16 cellular contexts compared by ENCODE assay signal in the genomic region with DNA sequence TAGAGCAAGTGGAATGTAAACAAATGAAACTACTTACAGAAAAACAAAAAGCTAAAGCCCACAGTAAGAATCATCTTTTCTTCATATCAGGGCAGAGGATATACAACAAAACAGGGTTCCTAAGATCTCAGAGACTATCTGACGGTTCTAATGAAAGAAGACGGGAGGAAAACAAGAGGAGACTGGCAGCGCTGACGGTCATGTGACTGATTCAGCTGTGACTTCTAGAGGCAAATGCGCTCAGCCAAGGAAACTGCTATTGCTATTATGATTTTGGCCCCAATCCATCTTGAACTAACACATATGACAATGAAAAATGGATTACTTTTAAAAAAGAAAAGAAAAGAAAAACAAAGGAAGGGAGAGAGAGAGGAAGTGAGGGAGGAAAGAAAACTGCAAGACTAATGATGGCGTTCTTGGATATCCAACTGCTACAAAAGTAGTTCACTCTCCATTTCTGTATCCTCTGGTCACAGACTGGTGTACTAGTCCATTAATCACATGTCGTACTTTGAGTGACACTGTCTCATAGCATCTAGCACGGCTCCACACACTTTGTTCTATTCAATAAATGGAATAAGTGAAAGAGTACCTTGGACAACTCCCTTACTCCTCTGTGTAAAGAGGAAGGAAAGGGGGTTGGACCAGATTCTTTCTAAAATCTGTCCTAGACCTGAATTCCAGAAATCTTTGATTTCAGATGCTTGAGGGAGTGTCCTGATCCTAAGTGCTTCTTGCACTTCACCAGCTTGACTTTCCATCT.
A peak's percentile ranks its signal among the peaks of the same experiment; 100 is the strongest.
DNase-seq lines count a peak whose midpoint lies in the region; ATAC-seq and TF ChIP-seq lines count a peak whose summit lies in the region.
"Had no signal": no experiment of that assay in that cellular context is flagged by ENCODE, and none has a peak within 500 bp of the region (broad histone marks: within the 10 kb centered on the region; RNA-seq: fewer than 3 reads in every experiment).

No MANE protein-coding gene starts in this region.

- H3K27me3 ChIP-seq in tibial artery, result no peaks in the 10 kb centered on the region
- H3K27me3 ChIP-seq: neural progenitor cell had no signal

- no peaks in the 10 kb centered on the region for H3K4me1 Mint-ChIP-seq in activated CD4-positive, alpha-beta T cell treated with anti-CD3 and anti-CD28 coated beads for 36 hours
- peaks cover 64% of the 10 kb centered on the region for H3K4me1 Mint-ChIP-seq in stimulated activated memory B cell treated with anti-CD40 and anti-IgM and Interleukin-4, amounts not matched to agents 10 μg/mL and 1 μg/mL and 100 μg/mL, for 72 hours
- H3K4me1 Mint-ChIP-seq: T-helper 17 cell had no signal

- H3K9me3 ChIP-seq in tibial artery, result no peaks in the 10 kb centered on the region

- H3K9me3 Mint-ChIP-seq in activated CD4-positive, alpha-beta T cell treated with anti-CD3 and anti-CD28 coated beads for 36 hours (ENCODE audit: low read depth), result no peaks in the 10 kb centered on the region
- no peaks in the 10 kb centered on the region for H3K9me3 Mint-ChIP-seq in stimulated activated memory B cell treated with anti-CD40 and anti-IgM and Interleukin-4, amounts not matched to agents 10 μg/mL and 1 μg/mL and 100 μg/mL, for 72 hours
- H3K9me3 Mint-ChIP-seq: neural progenitor cell had no signal

- H3K27ac Mint-ChIP-seq in activated CD4-positive, alpha-beta T cell treated with anti-CD3 and anti-CD28 coated beads for 36 hours, result no peak overlapping the region
- peak overlapping the region; percentile 49 for H3K27ac Mint-ChIP-seq in stimulated activated memory B cell treated with anti-CD40 and anti-IgM and Interleukin-4, amounts not matched to agents 10 μg/mL and 1 μg/mL and 100 μg/mL, for 72 hours
- H3K27ac Mint-ChIP-seq: T-helper 17 cell had no signal

- H3K36me3 ChIP-seq in tibial artery, result no peaks in the 10 kb centered on the region
- H3K36me3 ChIP-seq: neural progenitor cell had no signal

- POLR2A ChIA-PET in activated CD4-positive, alpha-beta T cell treated with anti-CD3 and anti-CD28 coated beads for 36 hours (lab: Charles Lee), result no interaction called here

- H3K4me3 ChIP-seq in tibial artery, result no peak overlapping the region
- H3K4me3 ChIP-seq: neural progenitor cell had no signal

- DNase-seq in activated CD4-positive, alpha-beta T cell treated with anti-CD3 and anti-CD28 coated beads for 36 hours, result no peak
- no peak for DNase-seq in activated CD4-positive, alpha-beta T cell treated with anti-CD3 and anti-CD28 coated beads for 4 hours
- DNase-seq in NCI-H446 treated with DMSO at 0.1 percent for 48 hours (lab: John Stamatoyannopoulos, UW) (peak; percentile 32), cerebellum (ENCODE audit: low spot score) (peak; percentile 43), tibial artery (no peak), left lobe of liver (ENCODE audit: low spot score) (no peak)
- DNase-seq: activated CD4-positive, alpha-beta T cell treated with anti-CD3 and anti-CD28 coated beads, Interleukin-2, amount 50 U/mL, for 1 hour; activated effector memory CD4-positive, alpha-beta T cell treated with Interleukin-2 at 50 U/mL for 16 hours; COR-L47; GDM1; stimulated activated CD4-positive, alpha-beta T cell treated with anti-CD3 and anti-CD28 coated beads, Interleukin-4, amount 100 ng/mL, for 1 hour; T-helper 17 cell had no signal

- H3K27me3 Mint-ChIP-seq in activated CD4-positive, alpha-beta T cell treated with anti-CD3 and anti-CD28 coated beads for 36 hours, result no peaks in the 10 kb centered on the region
- no peaks in the 10 kb centered on the region for H3K27me3 Mint-ChIP-seq in stimulated activated memory B cell treated with anti-CD40 and anti-IgM and Interleukin-4, amounts not matched to agents 10 μg/mL and 1 μg/mL and 100 μg/mL, for 72 hours
- H3K27me3 Mint-ChIP-seq: T-helper 17 cell had no signal

- peak overlapping the region; percentile 12 for H3K4me3 Mint-ChIP-seq in activated CD4-positive, alpha-beta T cell treated with anti-CD3 and anti-CD28 coated beads for 36 hours
- peak overlapping the region; percentile 24 for H3K4me3 Mint-ChIP-seq in stimulated activated memory B cell treated with anti-CD40 and anti-IgM and Interleukin-4, amounts not matched to agents 10 μg/mL and 1 μg/mL and 100 μg/mL, for 72 hours
- H3K4me3 Mint-ChIP-seq: neural progenitor cell, T-helper 17 cell had no signal

- peaks cover 0 to 17% (median 7%) of the 10 kb centered on the region in 4 donors for H3K4me1 ChIP-seq in tibial artery

- no peak for TF ChIP-seq CTCF in tibial artery (IDR thresholded peaks at IDR 0.05)

- no peaks in the 10 kb centered on the region for H3K36me3 Mint-ChIP-seq in activated CD4-positive, alpha-beta T cell treated with anti-CD3 and anti-CD28 coated beads for 36 hours (ENCODE audit: low read depth)
- H3K36me3 Mint-ChIP-seq in stimulated activated memory B cell treated with anti-CD40 and anti-IgM and Interleukin-4, amounts not matched to agents 10 μg/mL and 1 μg/mL and 100 μg/mL, for 72 hours, result no peaks in the 10 kb centered on the region
- H3K36me3 Mint-ChIP-seq: neural progenitor cell had no signal

- ATAC-seq in activated CD4-positive, alpha-beta T cell treated with anti-CD3 and anti-CD28 coated beads for 36 hours, result no peak
- no peak for ATAC-seq in stimulated activated memory B cell treated with anti-CD40 and anti-IgM and Interleukin-4, amounts not matched to agents 10 μg/mL and 1 μg/mL and 100 μg/mL, for 72 hours
- ATAC-seq in GM19035 (IDR thresholded peaks at IDR 0.05; ENCODE audit: unreplicated experiment) (no peak), left lobe of liver (no peak)
- ATAC-seq: right cardiac atrium, T-helper 17 cell had no signal

- intact Hi-C loops in activated CD4-positive, alpha-beta T cell treated with anti-CD3 and anti-CD28 coated beads for 36 hours (cut with DNase I, micrococcal nuclease), result no loop called here
- intact Hi-C loops in tibial artery (cut with DNase I; ENCODE audit: low total_unique reads), result loop anchor here (5.0 kb wide), 1 partner anchor 82 kb away; no protein-coding TSS in a partner anchor

- no peak overlapping the region for H3K27ac ChIP-seq in tibial artery
- H3K27ac ChIP-seq: neural progenitor cell had no signal

- CTCF ChIA-PET in activated CD4-positive, alpha-beta T cell treated with anti-CD3 and anti-CD28 coated beads for 36 hours (lab: Charles Lee), result no interaction called here

Comparison
In these comparisons a context has a peak if more than half of its experiments do, and no peak if none do; other contexts are left out.
1. DNase-seq: peak in NCI-H446 treated with DMSO at 0.1 percent for 48 hours (single experiment) and cerebellum (single experiment); none in activated CD4-positive, alpha-beta T cell treated with anti-CD3 and anti-CD28 coated beads for 36 hours (single experiment), activated CD4-positive, alpha-beta T cell treated with anti-CD3 and anti-CD28 coated beads for 4 hours (0 of 2), tibial artery (0 of 2) and left lobe of liver (single experiment).